In genomic region chr6:87154641-87155271, GRCh38 we compare ENCODE assay signal across 1 cellular context.
TF ChIP-seq lines count a peak whose summit lies in the region.

No MANE protein-coding gene starts in this region.

TF ChIP-seq in H1, 55 proteins besides CTCF, POLR2A, EP300 and RAD21 (continued from another document):
- TF ChIP-seq EZH2 (IDR thresholded peaks at IDR 0.05; ENCODE audit: low read depth, low read length, severe bottlenecking) (no peak), HDAC2 (IDR thresholded peaks at IDR 0.05; ENCODE audit: borderline replicate concordance in 1 of 2, low read depth in 2 of 2, low read length in 2 of 2) (peak in 1 of 2 experiments; percentile 88; a peak in 1 of 4 replicates), PHF8 (conservative IDR thresholded peaks at IDR 0.05; ENCODE audit: low read depth, low read length) (peak; percentile 5; the same call in 1 of the 2 replicates), KDM4A (IDR thresholded peaks at IDR 0.05; ENCODE audit: low read depth, low read length, severe bottlenecking) (peak; percentile 83), POLR2AphosphoS5 (IDR thresholded peaks at IDR 0.05; ENCODE audit: low read depth, low read length) (0 out of 2 replicates have a peak, but pooled peaks have one; percentile 26)
TF ChIP-seq in H1: peak in this region for 4.
